9 cellular contexts compared by ENCODE assay signal in genomic region chr3:137970914-137971831, GRCh38. TPM values are rescaled to one million over a fixed set of nuclear protein-coding genes. Genes with fewer than 3 reads are reported as not detected.
DNase-seq lines count a peak whose midpoint lies in the region; ATAC-seq, FAIRE-seq and TF ChIP-seq lines count a peak whose summit lies in the region.
"Had no signal": no experiment of that assay in that cellular context is flagged by ENCODE, and none has a peak within 500 bp of the region (broad histone marks: within the 10 kb centered on the region; RNA-seq: fewer than 3 reads in every experiment).

No MANE protein-coding gene starts in this region.

- no peaks in the 10 kb centered on the region for H3K79me2 ChIP-seq in HepG2 (ENCODE audit: insufficient read depth, low read length)

- H3K9me3 ChIP-seq in colonic mucosa (no peaks in the 10 kb centered on the region), HepG2 (ENCODE audit: low read length) (no peaks in the 10 kb centered on the region)

- DNase-seq in AML-193 (lab: John Stamatoyannopoulos, UW) (peak; percentile 46 to 78), NCI-H345 (lab: John Stamatoyannopoulos, UW) (peak; percentile 70), colonic mucosa (peak; percentile 78), HepG2 (ENCODE audit: low spot score) (peak; percentile 43)
- DNase-seq in activated CD4-positive, CD25-positive, alpha-beta regulatory T cell treated with anti-CD3 and anti-CD28 coated beads, Interleukin-2, amount 50 U/mL, for 72 hours, result peak; percentile 55
- DNase-seq in stimulated activated CD4-positive, alpha-beta T cell treated with anti-CD3 and anti-CD28 coated beads, TNF-alpha, amount 100 ng/mL, for 4 hours (ENCODE audit: low read depth in 3 of 3), result peak; percentile 2 to 26 (median 13)

- POLR2A ChIA-PET in HepG2 (lab: Yijun Ruan, JAX), result no interaction called here

- H3K9ac ChIP-seq in colonic mucosa (ENCODE audit: low read depth in 2 of 2, low read length in 2 of 2) (no peak overlapping the region), HepG2 (ENCODE audit: insufficient read depth, low read depth, low read length) (no peak overlapping the region)

- peak overlapping the region; percentile 41 for H3K4me2 ChIP-seq in HepG2 (ENCODE audit: low read depth, low read length)

- H3K27me3 ChIP-seq in colonic mucosa (no peaks in the 10 kb centered on the region), HepG2 (ENCODE audit: control insufficient read depth in 1 of 2, insufficient read depth in 2 of 2, low read length in 2 of 2) (0 out of 5 replicates have a peak, but pooled peaks cover 0 to 4% of the 10 kb centered on the region in 2 experiments)

- TF ChIP-seq EP300 in HepG2 (IDR thresholded peaks at IDR 0.05; ENCODE audit: low read depth in 2 of 2, low read length in 2 of 2) (no peak), HepG2 (CRISPR knock-in tag; IDR thresholded peaks at IDR 0.05; ENCODE audit: borderline replicate concordance) (no peak)

- H3K36me3 ChIP-seq in colonic mucosa (no peaks in the 10 kb centered on the region), HepG2 (replicated peaks in 1 of 2; ENCODE audit: control insufficient read depth in 1 of 2, insufficient read depth in 2 of 2, low read length in 2 of 2) (no peaks in the 10 kb centered on the region)

- H4K20me1 ChIP-seq in HepG2 (ENCODE audit: insufficient read depth, low read length), result no peaks in the 10 kb centered on the region

- TF ChIP-seq RAD21 in HepG2 (CRISPR knock-in tag; IDR thresholded peaks at IDR 0.05), result peak; percentile 68

- H2AFZ ChIP-seq in HepG2 (ENCODE audit: low read length), result no peak overlapping the region

- no peak overlapping the region for H3K4me3 ChIP-seq in colonic mucosa
- H3K4me3 ChIP-seq in HepG2 (replicated peaks in 1 of 3; ENCODE audit: insufficient read depth in 1 of 3, low read depth in 2 of 3, low read length in 3 of 3), result no peak overlapping the region

- H3K27ac ChIP-seq in colonic mucosa (no peak overlapping the region), HepG2 (ENCODE audit: extremely low read length, insufficient read depth, low read length) (no peak overlapping the region)

- in situ Hi-C loops in HepG2 (cut with HindIII; ENCODE audit: extremely low pct_ligation_motif_present, low pct_unique_long_range_greater_than_20kb), result loop anchor here (10.0 kb wide), 1 partner anchor 866 kb away; no protein-coding TSS in a partner anchor

- no peaks in the 10 kb centered on the region for H3K4me1 ChIP-seq in colonic mucosa
- no peaks in the 10 kb centered on the region for H3K4me1 ChIP-seq in HepG2 (ENCODE audit: insufficient read depth, low read length)

- no TSS peak for BruUV-seq in HepG2 (replicated peaks; lab: Mats Ljungman, UMichigan)

- CTCF ChIA-PET in HepG2 (lab: Yijun Ruan, JAX; ENCODE audit: low intra/inter-chr PET ratio, low total read pairs), result interaction anchor here (0.8 to 1.7 kb wide), 3 partner anchors 262 to 866 kb away, joined by 3 to 7 read pairs (median 4); no protein-coding TSS in a partner anchor

- intact Hi-C loops in colonic mucosa (cut with DNase I) (loop anchor here (10.0 kb wide), 1 partner anchor 866 kb away; no protein-coding TSS in a partner anchor), HepG2 (cut with micrococcal nuclease; ENCODE audit: unreplicated experiment) (loop anchor here (1.0 kb wide), 2 partner anchors 262 to 866 kb away; no protein-coding TSS in a partner anchor)

- 2% methylated on average over 18 of the region's 18 CpGs for WGBS in HepG2 (ENCODE audit: low lambda C conversion rate)

- ATAC-seq in GM18909 (IDR thresholded peaks at IDR 0.05; ENCODE audit: poor library complexity, unreplicated experiment), result peak; percentile 96
- ATAC-seq in HG03139 (IDR thresholded peaks at IDR 0.05; ENCODE audit: unreplicated experiment), result peak; percentile 97
- peak; percentile 100 for ATAC-seq in HepG2

- peak; percentile 57 for FAIRE-seq in HepG2 (lab: Jason Lieb, UNC)

- no peak for TF ChIP-seq POLR2A in HepG2 (IDR thresholded peaks at IDR 0.05; ENCODE audit: insufficient read depth in 1 of 2, low read depth in 2 of 2, low read length in 2 of 2)

- peak; percentile 69 for TF ChIP-seq CTCF in colonic mucosa (IDR thresholded peaks at IDR 0.05)
- peak; percentile 92 for TF ChIP-seq CTCF in HepG2 (CRISPR knock-in tag; IDR thresholded peaks at IDR 0.05)

TF ChIP-seq in HepG2, 621 proteins besides CTCF, POLR2A, EP300 and RAD21 (continues in another document):
- TF ChIP-seq ERF (CRISPR knock-in tag; IDR thresholded peaks at IDR 0.05) (no peak), ZNF101 (CRISPR knock-in tag; IDR thresholded peaks at IDR 0.05; ENCODE audit: borderline replicate concordance, low read depth) (no peak), IKZF1 (IDR thresholded peaks at IDR 0.05) (no peak), TFDP1 (CRISPR knock-in tag; IDR thresholded peaks at IDR 0.05; ENCODE audit: borderline replicate concordance) (no peak), NR2F2 (IDR thresholded peaks at IDR 0.05; ENCODE audit: borderline replicate concordance, low read depth) (no peak), XRCC5 (optimal IDR thresholded peaks at IDR 0.05; ENCODE audit: low read length) (peak; percentile 79), NCOA1 (CRISPR knock-in tag; IDR thresholded peaks at IDR 0.05) (no peak), STAG1 (CRISPR knock-in tag; IDR thresholded peaks at IDR 0.05) (peak; percentile 79), ZFP62 (CRISPR knock-in tag; IDR thresholded peaks at IDR 0.05) (no peak), POGK (CRISPR knock-in tag; conservative IDR thresholded peaks at IDR 0.05) (no peak), SMC3 (IDR thresholded peaks at IDR 0.05; ENCODE audit: low read length) (peak; percentile 65), ZNF124 (CRISPR knock-in tag; IDR thresholded peaks at IDR 0.05) (no peak), ZNF552 (CRISPR knock-in tag; IDR thresholded peaks at IDR 0.05; ENCODE audit: borderline replicate concordance) (no peak), ZNF501 (CRISPR knock-in tag; IDR thresholded peaks at IDR 0.05) (no peak), SETDB1 (CRISPR knock-in tag; IDR thresholded peaks at IDR 0.05; ENCODE audit: borderline replicate concordance) (no peak), MIER2 (CRISPR knock-in tag; IDR thresholded peaks at IDR 0.05) (0 out of 2 replicates have a peak, but pooled peaks have one; percentile 27), HNRNPH1 (optimal IDR thresholded peaks at IDR 0.05; ENCODE audit: low read depth, low read length) (no peak), GATAD2A (CRISPR knock-in tag; IDR thresholded peaks at IDR 0.05) (no peak), ZNF224 (CRISPR knock-in tag; IDR thresholded peaks at IDR 0.05) (no peak), ZNF580 (CRISPR knock-in tag; IDR thresholded peaks at IDR 0.05; ENCODE audit: borderline replicate concordance, low read depth) (0 out of 2 replicates have a peak, but pooled peaks have one; percentile 43)

RNA-seq across cellular contexts. Expression of gene CLDN18, which starts 38.8 kb away (rescaled TPM):
- total RNA-seq in colonic mucosa (under 1 TPM; 0.11 to 0.44 TPM), HepG2 (2016; rRNA removed; fragmentation: Illumina TruSeq; extraction: Trizol) (not detected in 2 replicates)
- not detected in 2 replicates for total RNA-seq in HepG2 (2016; cell fraction: cytosol; rRNA removed; fragmentation: Illumina TruSeq; extraction: Trizol; ENCODE audit: low read depth)
- total RNA-seq in HepG2 (2016; cell fraction: insoluble cytoplasmic fraction; rRNA removed; fragmentation: Illumina TruSeq; extraction: Trizol), result not detected in 2 replicates
- total RNA-seq in HepG2 (2016; cell fraction: membrane; rRNA removed; fragmentation: Illumina TruSeq; extraction: Trizol), result not detected in 2 replicates
- total RNA-seq in HepG2 (2016; cell fraction: nucleus; rRNA removed; fragmentation: Illumina TruSeq; extraction: Trizol), result not detected in 2 replicates
- not detected in 2 replicates for polyA plus RNA-seq in HepG2 (2011; rRNA removed)
- not detected in 2 replicates for polyA plus RNA-seq in HepG2 (2011; cell fraction: cytosol; rRNA removed)
- not detected in 2 replicates for polyA plus RNA-seq in HepG2 (2011; cell fraction: nucleus; rRNA removed)
- not detected in 2 replicates for polyA plus RNA-seq in HepG2 (2012)
- polyA plus RNA-seq in HepG2 (2016; cell fraction: cytosol; fragmentation: Illumina TruSeq; extraction: Trizol; ENCODE audit: low read depth), result not detected in 2 replicates
- not detected in 2 replicates for polyA plus RNA-seq in HepG2 (2016; cell fraction: insoluble cytoplasmic fraction; fragmentation: Illumina TruSeq; extraction: Trizol; ENCODE audit: low read depth)
- not detected in 2 replicates for polyA plus RNA-seq in HepG2 (2016; cell fraction: membrane; fragmentation: Illumina TruSeq; extraction: Trizol; ENCODE audit: low read depth)
- polyA plus RNA-seq in HepG2 (2016; cell fraction: nucleus; fragmentation: Illumina TruSeq; extraction: Trizol; ENCODE audit: insufficient read depth, low read depth), result not detected in 2 replicates
- not detected in 2 replicates for polyA minus RNA-seq in HepG2 (2011; rRNA and poly(A)+ RNA removed; ENCODE audit: low replicate concordance)
- not detected in 2 replicates for polyA minus RNA-seq in HepG2 (2011; cell fraction: cytosol; rRNA and poly(A)+ RNA removed)
- not detected in 2 replicates for polyA minus RNA-seq in HepG2 (2011; cell fraction: nucleus; rRNA and poly(A)+ RNA removed)
- total RNA-seq: urinary bladder had no signal
- polyA plus RNA-seq: urinary bladder had no signal

Comparison
In these comparisons a context has a peak if more than half of its experiments do, and no peak if none do; other contexts are left out.
1. DNase-seq: peak in every context shown above with its lines; median percentile 78 in colonic mucosa; 70 in NCI-H345; 62 in AML-193; 55 in activated CD4-positive, CD25-positive, alpha-beta regulatory T cell treated with anti-CD3 and anti-CD28 coated beads, Interleukin-2, amount 50 U/mL, for 72 hours; 43 in HepG2; 13 in stimulated activated CD4-positive, alpha-beta T cell treated with anti-CD3 and anti-CD28 coated beads, TNF-alpha, amount 100 ng/mL, for 4 hours.